ENCODE assay signal across 1 cellular context in genomic region chr10:61765176-61766087, GRCh38.
TF ChIP-seq lines count a peak whose summit lies in the region.

No MANE protein-coding gene starts in this region.

TF ChIP-seq in K562, 482 proteins besides CTCF, POLR2A, EP300 and RAD21 (continued from another document and continues in another):
- TF ChIP-seq CEBPZ (IDR thresholded peaks at IDR 0.05; ENCODE audit: borderline replicate concordance, low read depth, low read length) (no peak), SMARCA5 (IDR thresholded peaks at IDR 0.05) (peak; percentile 61; the same call in 1 of the 2 replicates), U2AF1 (optimal IDR thresholded peaks at IDR 0.05; ENCODE audit: low read depth, low read length) (peak; percentile 82), AFF1 (IDR thresholded peaks at IDR 0.05; ENCODE audit: low read depth in 1 of 2, partially characterized antibody in 2 of 2) (peak; percentile 87 to 99), MCM5 (IDR thresholded peaks at IDR 0.05; ENCODE audit: low read depth) (no peak), STAT5A (IDR thresholded peaks at IDR 0.05; ENCODE audit: borderline replicate concordance, low read length) (peak; percentile 100), HMGN3 (IDR thresholded peaks at IDR 0.05; ENCODE audit: borderline replicate concordance, extremely low read depth, insufficient read length, low read depth, low read length) (peak; percentile 98), ZNF696 (CRISPR knock-in tag; conservative IDR thresholded peaks at IDR 0.05) (no peak), ZNF282 (CRISPR knock-in tag; IDR thresholded peaks at IDR 0.05) (no peak), JUNB (CRISPR knock-in tag; conservative IDR thresholded peaks at IDR 0.05) (no peak), NCOR1 (IDR thresholded peaks at IDR 0.05) (peak; percentile 100), ZFP30 (CRISPR knock-in tag; IDR thresholded peaks at IDR 0.05; ENCODE audit: borderline replicate concordance) (no peak), ZEB2 (IDR thresholded peaks at IDR 0.05) (peak; percentile 99), HMBOX1 (IDR thresholded peaks at IDR 0.05) (peak; percentile 78; the same call in 1 of the 2 replicates), HBP1 (CRISPR knock-in tag; IDR thresholded peaks at IDR 0.05) (peak; percentile 98), DDX20 (tag; IDR thresholded peaks at IDR 0.05; ENCODE audit: low read depth) (peak; percentile 86), SOX6 (IDR thresholded peaks at IDR 0.05) (peak; percentile 100), CHD1 (IDR thresholded peaks at IDR 0.05; ENCODE audit: low read length) (no peak), TAF15 (IDR thresholded peaks at IDR 0.05; ENCODE audit: low read depth, low read length) (no peak), RCOR1 (IDR thresholded peaks at IDR 0.05; ENCODE audit: borderline replicate concordance in 1 of 2, low read depth in 2 of 2, low read length in 2 of 2) (peak; percentile 99; a peak in 3 of 4 replicates), ZNF280B (CRISPR knock-in tag; IDR thresholded peaks at IDR 0.05) (no peak), C11orf30 (IDR thresholded peaks at IDR 0.05; ENCODE audit: low read depth) (peak; percentile 46), ARNT (IDR thresholded peaks at IDR 0.05) (peak; percentile 100), STAT6 (CRISPR knock-in tag; IDR thresholded peaks at IDR 0.05) (peak; percentile 86; the same call in 1 of the 2 replicates), ZNF592 (IDR thresholded peaks at IDR 0.05) (peak; percentile 90), POU5F1 (IDR thresholded peaks at IDR 0.05; ENCODE audit: borderline replicate concordance, low read depth, low read length, partially characterized antibody) (no peak), WHSC1 (IDR thresholded peaks at IDR 0.05; ENCODE audit: low read length) (no peak), SMC3 (conservative IDR thresholded peaks at IDR 0.05; ENCODE audit: insufficient read depth, low read depth, low read length) (no peak), ZBTB8A (IDR thresholded peaks at IDR 0.05; ENCODE audit: partially characterized antibody) (no peak), ZBTB26 (CRISPR knock-in tag; IDR thresholded peaks at IDR 0.05) (peak; percentile 79; the same call in 1 of the 2 replicates), BRF2 (IDR thresholded peaks at IDR 0.05; ENCODE audit: borderline replicate concordance, insufficient read depth, insufficient read length) (no peak)
